8 cellular contexts compared by ENCODE assay signal in genomic region chr16:2339521-2340484, GRCh38. TPM values are rescaled to one million over a fixed set of nuclear protein-coding genes. Genes with fewer than 3 reads are reported as not detected.
DNase-seq lines count a peak whose midpoint lies in the region; ATAC-seq and TF ChIP-seq lines count a peak whose summit lies in the region.

No MANE protein-coding gene starts in this region.

- peak overlapping the region; percentile 59 to 80 (median 74) for H3K9ac ChIP-seq in BLaER1 treated with 17β-estradiol and CSF1 and Interleukin-3, amounts not matched to agents 10 nM and 100 nM

- peak overlapping the region; percentile 92 to 100 (median 99) for H3K4me2 ChIP-seq in BLaER1 treated with 17β-estradiol and CSF1 and Interleukin-3, amounts not matched to agents 10 nM and 100 nM

- peak overlapping the region in 7 of 11 experiments; percentile 7 to 21 (median 11); a peak in 4 of 22 replicates for H3K27ac ChIP-seq in BLaER1 treated with 17β-estradiol and CSF1 and Interleukin-3, amounts not matched to agents 10 nM and 100 nM
- H3K27ac ChIP-seq in Peyer's patch, result peak overlapping the region in 2 of 4 donors; percentile 57 to 60

- peaks cover 21% of the 10 kb centered on the region for H3K4me1 Mint-ChIP-seq in activated naive CD8-positive, alpha-beta T cell treated with anti-CD3 and anti-CD28 coated beads, Interleukin-2, amount 10 ng/mL, durations not matched to agents 7 days and 5 days
- peaks cover 3% of the 10 kb centered on the region for H3K4me1 Mint-ChIP-seq in progenitor cell of endocrine pancreas (ENCODE audit: low read depth)

- H3K4me3 ChIP-seq in BLaER1 treated with 17β-estradiol and CSF1 and Interleukin-3, amounts not matched to agents 10 nM and 100 nM, result peak overlapping the region; percentile 67 to 84 (median 80)
- peak overlapping the region; percentile 65 to 80 (median 74) for H3K4me3 ChIP-seq in Peyer's patch

- H3K27me3 Mint-ChIP-seq in activated naive CD8-positive, alpha-beta T cell treated with anti-CD3 and anti-CD28 coated beads, Interleukin-2, amount 10 ng/mL, durations not matched to agents 7 days and 5 days, result peaks cover 37% of the 10 kb centered on the region
- H3K27me3 Mint-ChIP-seq in progenitor cell of endocrine pancreas, result peaks cover 51% of the 10 kb centered on the region

- H3K27me3 ChIP-seq in BLaER1 treated with 17β-estradiol and CSF1 and Interleukin-3, amounts not matched to agents 10 nM and 100 nM, result peaks cover 29 to 46% (median 39%) of the 10 kb centered on the region in 11 experiments
- H3K27me3 ChIP-seq in Peyer's patch, result peaks cover 0 to 3% of the 10 kb centered on the region in 2 donors

- H3K36me3 ChIP-seq in BLaER1 treated with 17β-estradiol and CSF1 and Interleukin-3, amounts not matched to agents 10 nM and 100 nM, result no peaks in the 10 kb centered on the region
- no peaks in the 10 kb centered on the region for H3K36me3 ChIP-seq in Peyer's patch

- intact Hi-C loops in left ventricle myocardium superior (cut with micrococcal nuclease), result loop anchor here (10.0 kb wide), 1 partner anchor 155 kb away; no protein-coding TSS in a partner anchor

- peaks cover 0 to 8% (median 0%) of the 10 kb centered on the region in 11 experiments; a peak in 2 of 22 replicates for H4K20me1 ChIP-seq in BLaER1 treated with 17β-estradiol and CSF1 and Interleukin-3, amounts not matched to agents 10 nM and 100 nM

- no peak overlapping the region for H3K27ac Mint-ChIP-seq in activated naive CD8-positive, alpha-beta T cell treated with anti-CD3 and anti-CD28 coated beads, Interleukin-2, amount 10 ng/mL, durations not matched to agents 7 days and 5 days
- H3K27ac Mint-ChIP-seq in progenitor cell of endocrine pancreas, result peak overlapping the region; percentile 28

- peak overlapping the region; percentile 82 for H3K4me3 Mint-ChIP-seq in activated naive CD8-positive, alpha-beta T cell treated with anti-CD3 and anti-CD28 coated beads, Interleukin-2, amount 10 ng/mL, durations not matched to agents 7 days and 5 days
- H3K4me3 Mint-ChIP-seq in progenitor cell of endocrine pancreas (ENCODE audit: low read depth), result peak overlapping the region; percentile 73

- H3K36me3 Mint-ChIP-seq in activated naive CD8-positive, alpha-beta T cell treated with anti-CD3 and anti-CD28 coated beads, Interleukin-2, amount 10 ng/mL, durations not matched to agents 7 days and 5 days, result no peaks in the 10 kb centered on the region
- no peaks in the 10 kb centered on the region for H3K36me3 Mint-ChIP-seq in progenitor cell of endocrine pancreas (ENCODE audit: insufficient read depth)

- no peaks in the 10 kb centered on the region for H3K9me3 ChIP-seq in BLaER1 treated with 17β-estradiol and CSF1 and Interleukin-3, amounts not matched to agents 10 nM and 100 nM (replicated peaks in 1 of 11)
- peaks cover 0 to 5% (median 0%) of the 10 kb centered on the region in 4 donors for H3K9me3 ChIP-seq in Peyer's patch

- ATAC-seq in GM19025 (IDR thresholded peaks at IDR 0.05; ENCODE audit: low read depth, unreplicated experiment) (peak; percentile 29), HG03280 (IDR thresholded peaks at IDR 0.05; ENCODE audit: unreplicated experiment) (peak; percentile 30), left ventricle myocardium superior (peak; percentile 38)
- ATAC-seq in activated naive CD8-positive, alpha-beta T cell treated with anti-CD3 and anti-CD28 coated beads, Interleukin-2, amount 10 ng/mL, durations not matched to agents 7 days and 5 days (ENCODE audit: low read depth), result peak; percentile 38

- POLR2A ChIA-PET in activated naive CD8-positive, alpha-beta T cell treated with anti-CD3 and anti-CD28 coated beads, Interleukin-2, amount 10 ng/mL, durations not matched to agents 7 days and 5 days (lab: Charles Lee), result interaction anchor here (0.5 to 1.4 kb wide), 6 partner anchors 71 to 1064 kb away, joined by 3 to 6 read pairs (median 4); partner anchors contain the start of genes AMDHD2, CCNF and TBC1D24

- no peaks in the 10 kb centered on the region for H3K9me3 Mint-ChIP-seq in activated naive CD8-positive, alpha-beta T cell treated with anti-CD3 and anti-CD28 coated beads, Interleukin-2, amount 10 ng/mL, durations not matched to agents 7 days and 5 days
- no peaks in the 10 kb centered on the region for H3K9me3 Mint-ChIP-seq in progenitor cell of endocrine pancreas (ENCODE audit: low read depth)

- DNase-seq in Peyer's patch (peak; percentile 31 to 73 (median 61)), left ventricle myocardium superior (peak; percentile 74), progenitor cell of endocrine pancreas (ENCODE audit: low spot score, unreplicated experiment) (peak; percentile 39), COLO829 (ENCODE audit: low spot score) (no peak)
- peak; percentile 75 for DNase-seq in activated naive CD8-positive, alpha-beta T cell treated with anti-CD3 and anti-CD28 coated beads, Interleukin-2, amount 10 ng/mL, durations not matched to agents 7 days and 5 days

- no peak for TF ChIP-seq POLR2A in Peyer's patch (IDR thresholded peaks at IDR 0.05)

- TF ChIP-seq CTCF in Peyer's patch (IDR thresholded peaks at IDR 0.05), result no peak
- TF ChIP-seq CTCF in progenitor cell of endocrine pancreas (IDR thresholded peaks at IDR 0.05; ENCODE audit: unreplicated experiment), result no peak

- H3K4me1 ChIP-seq in BLaER1 treated with 17β-estradiol and CSF1 and Interleukin-3, amounts not matched to agents 10 nM and 100 nM, result peaks cover 8 to 21% (median 11%) of the 10 kb centered on the region in 10 experiments; a peak in 18 of 20 replicates
- H3K4me1 ChIP-seq in Peyer's patch, result peaks cover 0 to 23% (median 13%) of the 10 kb centered on the region in 4 donors

RNA-seq across cellular contexts. Expression of gene ABCA3, which starts 0.7 kb away (rescaled TPM):
- total RNA-seq in Peyer's patch, result 1 to 10 TPM; 3.2 to 6.6 (median 4.6) TPM
- 1 to 10 TPM; 7.8 to 8.3 TPM for total RNA-seq in activated naive CD8-positive, alpha-beta T cell treated with anti-CD3 and anti-CD28 coated beads, Interleukin-2, amount 10 ng/mL, durations not matched to agents 7 days and 5 days
- total RNA-seq in left ventricle myocardium superior, result 7.7 TPM
- total RNA-seq in progenitor cell of endocrine pancreas, result 6.9 and 7.6 TPM in 2 replicates
